Comparison of ENCODE assay signal across 7 cellular contexts in genomic region chr13:110112379-110112778, GRCh38.
DNase-seq lines count a peak whose midpoint lies in the region; ATAC-seq, FAIRE-seq and TF ChIP-seq lines count a peak whose summit lies in the region.
"Not testable (repeated sequence)": the region's sequence is repeated elsewhere in the genome, so short reads cannot be mapped to it uniquely, and the experiment has no call there.

No MANE protein-coding gene starts in this region.

- not testable (repeated sequence) for H3K27me3 Mint-ChIP-seq in activated CD8-positive, alpha-beta T cell treated with anti-CD3 and anti-CD28 coated beads, Interleukin-2, amount 10 ng/mL, durations not matched to agents 7 days and 5 days (ENCODE audit: low read depth)

- H3K36me3 Mint-ChIP-seq in activated CD8-positive, alpha-beta T cell treated with anti-CD3 and anti-CD28 coated beads, Interleukin-2, amount 10 ng/mL, durations not matched to agents 7 days and 5 days (ENCODE audit: low read depth) = not testable (repeated sequence)

- FAIRE-seq in D721Med (lab: Jason Lieb, UNC) = not testable (repeated sequence)

- H3K4me1 ChIP-seq in PC-9 (replicated peaks; ENCODE audit: insufficient read depth) = peaks cover 48% of the 10 kb centered on the region
- peaks cover 3 to 22% (median 17%) of the 10 kb centered on the region in 9 donors for H3K4me1 ChIP-seq in heart right ventricle
- H3K4me1 ChIP-seq in osteoblast (ENCODE audit: insufficient read depth, low read length) = peaks cover 34% of the 10 kb centered on the region

- peak overlapping the region; percentile 46 for H3K27ac ChIP-seq in PC-9
- not testable (repeated sequence) for H3K27ac ChIP-seq in heart right ventricle; osteoblast (ENCODE audit: low read depth, low read length)

- not testable (repeated sequence) for H3K79me2 ChIP-seq in PC-9 (ENCODE audit: low read depth); osteoblast (ENCODE audit: insufficient read depth, low read length)

- H3K4me3 Mint-ChIP-seq in activated CD8-positive, alpha-beta T cell treated with anti-CD3 and anti-CD28 coated beads, Interleukin-2, amount 10 ng/mL, durations not matched to agents 7 days and 5 days = not testable (repeated sequence)

- not testable (repeated sequence) for H3K9me3 ChIP-seq in PC-9 (ENCODE audit: insufficient read depth, low read depth); heart right ventricle; osteoblast (ENCODE audit: low read depth, low read length)

- not testable (repeated sequence) for H3K9me2 ChIP-seq in PC-9 (ENCODE audit: insufficient read depth)

- H3K27ac Mint-ChIP-seq in activated CD8-positive, alpha-beta T cell treated with anti-CD3 and anti-CD28 coated beads, Interleukin-2, amount 10 ng/mL, durations not matched to agents 7 days and 5 days = not testable (repeated sequence)

- H4K20me1 ChIP-seq in PC-9 (ENCODE audit: insufficient read depth); osteoblast (ENCODE audit: insufficient read depth, low read length): not testable (repeated sequence)

- BruUV-seq in PC-9 (replicated peaks; lab: Mats Ljungman, UMichigan) = not testable (repeated sequence)

- not testable (repeated sequence) for DNase-seq in D721Med (ENCODE audit: insufficient read length, low spot score); PC-9; heart right ventricle
- peak; percentile 15 for DNase-seq in HEK293T (ENCODE audit: extremely low spot score)
- peak; percentile 24 for DNase-seq in activated CD8-positive, alpha-beta T cell treated with anti-CD3 and anti-CD28 coated beads, Interleukin-2, amount 10 ng/mL, durations not matched to agents 7 days and 5 days
- peak; percentile 59 for DNase-seq in choroid plexus epithelial cell (ENCODE audit: low read depth)
- peak; percentile 91 for DNase-seq in osteoblast (ENCODE audit: insufficient read length, low spot score, missing footprints)

- H3K27me3 ChIP-seq in PC-9 (ENCODE audit: insufficient read depth, low read depth); heart right ventricle; osteoblast (ENCODE audit: insufficient read depth, low read length): not testable (repeated sequence)

- not testable (repeated sequence) for H3K9me3 Mint-ChIP-seq in activated CD8-positive, alpha-beta T cell treated with anti-CD3 and anti-CD28 coated beads, Interleukin-2, amount 10 ng/mL, durations not matched to agents 7 days and 5 days (ENCODE audit: insufficient read depth)

- H3K4me3 ChIP-seq in PC-9; choroid plexus epithelial cell (ENCODE audit: low read depth, low read length); heart right ventricle; osteoblast (ENCODE audit: insufficient read depth, low read length): not testable (repeated sequence)

- WGBS in heart right ventricle, 2 donors = 70 to 71% methylated on average over 6 of the region's 6 CpGs

- CTCF ChIA-PET in HEK293T (lab: Yijun Ruan, JAX) = interaction anchor here (0.7 kb wide), 1 partner anchor 840 kb away, joined by 3 read pairs; no protein-coding TSS in a partner anchor
- CTCF ChIA-PET in PC-9 (lab: Charles Lee) = not testable (repeated sequence)
- CTCF ChIA-PET in activated CD8-positive, alpha-beta T cell treated with anti-CD3 and anti-CD28 coated beads, Interleukin-2, amount 10 ng/mL, durations not matched to agents 7 days and 5 days (lab: Charles Lee) = interaction anchor here (1.3 kb wide), 1 partner anchor 9 kb away, joined by 3 read pairs; no protein-coding TSS in a partner anchor

- TF ChIP-seq CTCF in D721Med (IDR thresholded peaks at IDR 0.05; ENCODE audit: insufficient read depth, missing control alignments) (peak; percentile 10), PC-9 (conservative IDR thresholded peaks at IDR 0.05) (peak; percentile 73), choroid plexus epithelial cell (conservative IDR thresholded peaks at IDR 0.05; ENCODE audit: low read depth, low read length) (peak; percentile 65), heart right ventricle (IDR thresholded peaks at IDR 0.05) (peak in 6 of 9 donors; percentile 22 to 37 (median 32)), osteoblast (IDR thresholded peaks at IDR 0.05; ENCODE audit: extremely low read depth, low read depth, low read length) (peak; percentile 44)

- not testable (repeated sequence) for ATAC-seq in activated CD8-positive, alpha-beta T cell treated with anti-CD3 and anti-CD28 coated beads, Interleukin-2, amount 10 ng/mL, durations not matched to agents 7 days and 5 days; heart right ventricle

- intact Hi-C loops in PC-9 (cut with micrococcal nuclease; ENCODE audit: unreplicated experiment); heart right ventricle (cut with DNase I): not testable (repeated sequence)

- POLR2A ChIA-PET in HEK293T (lab: Yijun Ruan, JAX); PC-9 (lab: Charles Lee; ENCODE audit: unreplicated experiment); activated CD8-positive, alpha-beta T cell treated with anti-CD3 and anti-CD28 coated beads, Interleukin-2, amount 10 ng/mL, durations not matched to agents 7 days and 5 days (lab: Charles Lee): not testable (repeated sequence)

- peak overlapping the region; percentile 48; the same call in 1 of the 2 replicates for H3K4me2 ChIP-seq in PC-9
- not testable (repeated sequence) for H3K4me2 ChIP-seq in osteoblast (ENCODE audit: insufficient read depth, low read length)

- H3K4me1 Mint-ChIP-seq in activated CD8-positive, alpha-beta T cell treated with anti-CD3 and anti-CD28 coated beads, Interleukin-2, amount 10 ng/mL, durations not matched to agents 7 days and 5 days (ENCODE audit: low read depth) = not testable (repeated sequence)

- not testable (repeated sequence) for H3K36me3 ChIP-seq in PC-9 (ENCODE audit: low read depth); heart right ventricle; osteoblast (ENCODE audit: insufficient read depth, low read length)

- not testable (repeated sequence) for H2AFZ ChIP-seq in PC-9; osteoblast (ENCODE audit: low read length)

- H3F3A ChIP-seq in PC-9 (ENCODE audit: insufficient read depth, low read depth) = peaks cover 49% of the 10 kb centered on the region

Comparison
In these comparisons a context has a peak if more than half of its experiments do, and no peak if none do; other contexts are left out.
1. CTCF ChIP-seq: peak in every context shown above with its lines; median percentile 73 in PC-9; 65 in choroid plexus epithelial cell; 44 in osteoblast; 32 in heart right ventricle; 10 in D721Med.